17 cellular contexts compared by ENCODE assay signal in genomic region chr3:45816544-45816943, GRCh38. TPM values are rescaled to one million over a fixed set of nuclear protein-coding genes. Genes with fewer than 3 reads are reported as not detected.
A peak's percentile ranks its signal among the peaks of the same experiment; 100 is the strongest.
DNase-seq lines count a peak whose midpoint lies in the region; ATAC-seq and TF ChIP-seq lines count a peak whose summit lies in the region.
"Had no signal": no experiment of that assay in that cellular context is flagged by ENCODE, and none has a peak within 500 bp of the region (broad histone marks: within the 10 kb centered on the region; RNA-seq: fewer than 3 reads in every experiment).

No MANE protein-coding gene starts in this region.

- TF ChIP-seq RAD21 in IMR-90 (IDR thresholded peaks at IDR 0.05; ENCODE audit: low read length), result no peak

- TF ChIP-seq CTCF in IMR-90 (conservative IDR thresholded peaks at IDR 0.05; ENCODE audit: low read depth, low read length) (no peak), gastroesophageal sphincter (IDR thresholded peaks at IDR 0.05) (no peak)

- TF ChIP-seq EP300 in gastroesophageal sphincter (IDR thresholded peaks at IDR 0.05), result no peak

- POLR2A ChIA-PET in IMR-90 (lab: Charles Lee; ENCODE audit: unreplicated experiment), result no interaction called here

- no peak overlapping the region for H3K14ac ChIP-seq in IMR-90 (replicated peaks; ENCODE audit: low read depth, low read length)

- H3K9me3 Mint-ChIP-seq in stimulated activated memory B cell treated with anti-CD40 and anti-IgM and Interleukin-4, amounts not matched to agents 10 μg/mL and 1 μg/mL and 100 μg/mL, for 72 hours, result peaks cover 4% of the 10 kb centered on the region

- ATAC-seq in IMR-90 (ENCODE audit: low read depth) (no peak), gastroesophageal sphincter (peak; percentile 81), sciatic nerve (peak; percentile 91), GM19035 (IDR thresholded peaks at IDR 0.05; ENCODE audit: unreplicated experiment) (no peak), GM19452 (IDR thresholded peaks at IDR 0.05; ENCODE audit: unreplicated experiment) (no peak)
- no peak for ATAC-seq in stimulated activated memory B cell treated with anti-CD40 and anti-IgM and Interleukin-4, amounts not matched to agents 10 μg/mL and 1 μg/mL and 100 μg/mL, for 72 hours
- ATAC-seq: stimulated activated naive CD8-positive, alpha-beta T cell treated with anti-CD3 and anti-CD28 coated beads, Interleukin-15, Interleukin-2, amounts not matched to agents 100 U/mL and 50 U/mL, for 24 hours had no signal

- H2AK9ac ChIP-seq in IMR-90 (replicated peaks; ENCODE audit: low read depth, low read length, poor library complexity), result no peak overlapping the region

- peaks cover 8% of the 10 kb centered on the region; the same call in 1 of the 2 replicates for H4K20me1 ChIP-seq in IMR-90 (ENCODE audit: insufficient read depth, low read length)
- H4K20me1 ChIP-seq: BLaER1 treated with 17β-estradiol and CSF1 and Interleukin-3, amounts not matched to agents 10 nM and 100 nM had no signal

- H3K4me1 ChIP-seq in IMR-90 (ENCODE audit: control insufficient read depth, insufficient read depth, low read length) (peaks cover 12% of the 10 kb centered on the region), gastroesophageal sphincter (peaks cover 12 to 33% (median 14%) of the 10 kb centered on the region in 3 donors)

- no peak overlapping the region for H3K56ac ChIP-seq in IMR-90 (ENCODE audit: extremely low read depth, insufficient read depth, low read length)

- no TSS peak for BruUV-seq in IMR-90 (replicated peaks; lab: Mats Ljungman, UMichigan)

- H3K4ac ChIP-seq in IMR-90 (ENCODE audit: low read depth, low read length), result no peak overlapping the region

- no peak overlapping the region for H3K4me3 Mint-ChIP-seq in stimulated activated memory B cell treated with anti-CD40 and anti-IgM and Interleukin-4, amounts not matched to agents 10 μg/mL and 1 μg/mL and 100 μg/mL, for 72 hours
- H3K4me3 Mint-ChIP-seq: activated B cell treated with CpG ODN at 0.5 μM for 24 hours; activated naive CD8-positive, alpha-beta T cell had no signal

- H3K27me3 ChIP-seq in IMR-90 (ENCODE audit: control insufficient read depth, insufficient read depth, low read length), result no peaks in the 10 kb centered on the region
- H3K27me3 ChIP-seq in gastroesophageal sphincter, result no peaks in the 10 kb centered on the region
- H3K27me3 ChIP-seq: BLaER1 treated with 17β-estradiol and CSF1 and Interleukin-3, amounts not matched to agents 10 nM and 100 nM had no signal

- H3K27ac Mint-ChIP-seq in stimulated activated memory B cell treated with anti-CD40 and anti-IgM and Interleukin-4, amounts not matched to agents 10 μg/mL and 1 μg/mL and 100 μg/mL, for 72 hours, result no peak overlapping the region
- H3K27ac Mint-ChIP-seq: activated B cell treated with CpG ODN at 0.5 μM for 24 hours; activated naive CD8-positive, alpha-beta T cell had no signal

- peaks cover 8% of the 10 kb centered on the region for H3K9me1 ChIP-seq in IMR-90 (ENCODE audit: insufficient read depth, low read length)

- no peak overlapping the region for H2BK120ac ChIP-seq in IMR-90 (ENCODE audit: low read depth, low read length)

- H2AK5ac ChIP-seq in IMR-90 (ENCODE audit: low read depth, low read length), result 0 out of 2 replicates have a peak overlapping the region, but pooled peaks have one; percentile 42

- in situ Hi-C loops in IMR-90 (cut with MboI; ENCODE audit: low sequenced_read_pairs), result no loop called here

- no CpG with 5 or more reads among the region's 3 CpGs for WGBS in IMR-90 (ENCODE audit: extremely low coverage in 2 of 2, insufficient read length in 1 of 2), 2 experiments
- WGBS in gastroesophageal sphincter (ENCODE audit: low coverage in 1 of 2), 2 donors, result 0 to 6% methylated on average over 2 to 3 of the region's 3 CpGs

- TF ChIP-seq POLR2A in IMR-90 (IDR thresholded peaks at IDR 0.05; ENCODE audit: low read depth, low read length) (no peak), gastroesophageal sphincter (IDR thresholded peaks at IDR 0.05) (no peak)

- H2BK15ac ChIP-seq in IMR-90 (ENCODE audit: low read depth, low read length), result no peak overlapping the region; the same call in 2 of the 3 replicates

- no peak overlapping the region for H4K5ac ChIP-seq in IMR-90 (ENCODE audit: low read depth, low read length)

- no peak overlapping the region for H3K18ac ChIP-seq in IMR-90 (ENCODE audit: low read depth, low read length)

- dilution Hi-C loops in IMR-90 (cut with HindIII; ENCODE audit: low sequenced_read_pairs, unreplicated experiment), result no loop called here

- CTCF ChIA-PET in IMR-90 (lab: Yijun Ruan, JAX), result interaction anchor here (0.6 kb wide), 1 partner anchor 791 kb away, joined by 3 read pairs; the partner anchor contains the start of gene CLEC3B

- H3K4me2 ChIP-seq in IMR-90 (ENCODE audit: low read depth, low read length), result no peak overlapping the region
- H3K4me2 ChIP-seq: BLaER1 treated with 17β-estradiol and CSF1 and Interleukin-3, amounts not matched to agents 10 nM and 100 nM had no signal

- no peak overlapping the region for H2BK5ac ChIP-seq in IMR-90 (ENCODE audit: low read depth, low read length, poor library complexity, severe bottlenecking)

- H3K36me3 Mint-ChIP-seq in stimulated activated memory B cell treated with anti-CD40 and anti-IgM and Interleukin-4, amounts not matched to agents 10 μg/mL and 1 μg/mL and 100 μg/mL, for 72 hours, result peaks cover 25% of the 10 kb centered on the region

- peak; percentile 41 for DNase-seq in IMR-90
- peak; percentile 23 for DNase-seq in T1000 (lab: John Stamatoyannopoulos, UW)
- DNase-seq in sciatic nerve (ENCODE audit: low spot score), result no peak
- no peak for DNase-seq in NCI-H748 (lab: John Stamatoyannopoulos, UW; ENCODE audit: unreplicated experiment)
- DNase-seq: activated B cell treated with CpG ODN at 0.5 μM for 24 hours; cortex of kidney; GF-D8; GM23248; stimulated activated naive CD8-positive, alpha-beta T cell treated with anti-CD3 and anti-CD28 coated beads, Interleukin-15, Interleukin-2, amounts not matched to agents 100 U/mL and 50 U/mL, for 24 hours; SW 1271 had no signal

- H3K4me3 ChIP-seq in IMR-90 (ENCODE audit: insufficient read depth, low read depth, low read length) (no peak overlapping the region), gastroesophageal sphincter (no peak overlapping the region)
- H3K4me3 ChIP-seq: BLaER1 treated with 17β-estradiol and CSF1 and Interleukin-3, amounts not matched to agents 10 nM and 100 nM; GM23248 had no signal

- H4K91ac ChIP-seq in IMR-90 (ENCODE audit: insufficient read depth, low read depth, low read length), result no peak overlapping the region

- no peak overlapping the region for H3K9ac ChIP-seq in IMR-90 (ENCODE audit: low read depth, low read length)
- H3K9ac ChIP-seq: BLaER1 treated with 17β-estradiol and CSF1 and Interleukin-3, amounts not matched to agents 10 nM and 100 nM; GM23248 had no signal

- no peak overlapping the region for H2BK20ac ChIP-seq in IMR-90 (ENCODE audit: low read depth, low read length)

- H3K36me3 ChIP-seq in IMR-90 (ENCODE audit: control insufficient read depth, insufficient read depth, low read length) (no peaks in the 10 kb centered on the region), gastroesophageal sphincter (peaks cover 0 to 20% of the 10 kb centered on the region in 2 donors)

- H2AFZ ChIP-seq in IMR-90 (replicated peaks; ENCODE audit: low read length, poor library complexity), result no peak overlapping the region
- H2AFZ ChIP-seq: GM23248 had no signal

- H3K23ac ChIP-seq in IMR-90 (ENCODE audit: low read depth, low read length), result no peak overlapping the region

- H3K9me3 ChIP-seq in IMR-90 (ENCODE audit: control insufficient read depth, insufficient read depth, low read length) (no peaks in the 10 kb centered on the region), gastroesophageal sphincter (no peaks in the 10 kb centered on the region)

- no peaks in the 10 kb centered on the region for H3K4me1 Mint-ChIP-seq in stimulated activated memory B cell treated with anti-CD40 and anti-IgM and Interleukin-4, amounts not matched to agents 10 μg/mL and 1 μg/mL and 100 μg/mL, for 72 hours

- H3K27ac ChIP-seq in IMR-90 (ENCODE audit: insufficient read depth, low read length), result no peak overlapping the region
- H3K27ac ChIP-seq in gastroesophageal sphincter, result peak overlapping the region in 3 of 4 donors; percentile 44 to 73 (median 68)
- H3K27ac ChIP-seq: BLaER1 treated with 17β-estradiol and CSF1 and Interleukin-3, amounts not matched to agents 10 nM and 100 nM; GM23248; HL-60 had no signal

- H4K8ac ChIP-seq in IMR-90 (ENCODE audit: low read depth in 2 of 2, low read length in 2 of 2), result no peak overlapping the region

- H3K27me3 Mint-ChIP-seq in stimulated activated memory B cell treated with anti-CD40 and anti-IgM and Interleukin-4, amounts not matched to agents 10 μg/mL and 1 μg/mL and 100 μg/mL, for 72 hours, result no peaks in the 10 kb centered on the region
- H3K27me3 Mint-ChIP-seq: activated B cell treated with CpG ODN at 0.5 μM for 24 hours; activated naive CD8-positive, alpha-beta T cell had no signal

- intact Hi-C loops in IMR-90 (cut with micrococcal nuclease), result no loop called here
- intact Hi-C loops in sciatic nerve (cut with DNase I), result no loop called here

- H3K79me1 ChIP-seq in IMR-90 (ENCODE audit: low read depth in 1 of 2, low read length in 2 of 2), result no peaks in the 10 kb centered on the region

TF ChIP-seq in IMR-90, 13 proteins besides CTCF, POLR2A, EP300 and RAD21 (continues in another document):
- TF ChIP-seq RCOR1 (IDR thresholded peaks at IDR 0.05; ENCODE audit: insufficient replicate concordance, low read length) (no peak), SMC3 (IDR thresholded peaks at IDR 0.05; ENCODE audit: low read depth, low read length) (no peak), MAZ (IDR thresholded peaks at IDR 0.05; ENCODE audit: borderline replicate concordance, low read depth, low read length) (no peak), RFX5 (IDR thresholded peaks at IDR 0.05; ENCODE audit: low read depth, low read length) (no peak), BHLHE40 (IDR thresholded peaks at IDR 0.05; ENCODE audit: low read depth, low read length) (no peak)

RNA-seq across cellular contexts. Expression of gene SLC6A20, which starts 20.2 kb away (rescaled TPM):
- total RNA-seq in IMR-90 (2012; rRNA removed), result not detected in 2 replicates
- not detected in 2 replicates for polyA plus RNA-seq in IMR-90 (2012; rRNA removed)
- not detected in 2 replicates for polyA plus RNA-seq in IMR-90 (2012; cell fraction: cytosol; rRNA removed)
- polyA plus RNA-seq in IMR-90 (2012; cell fraction: nucleus; rRNA removed; ENCODE audit: low replicate concordance), result not detected in 2 replicates
- 1 to 10 TPM in 1 of 4 donors, under 1 TPM in 3; 0.16 to 1.1 (median 0.26) TPM for total RNA-seq in gastroesophageal sphincter
- total RNA-seq in sciatic nerve, result 8.2 TPM
- total RNA-seq: activated B cell treated with CpG ODN at 0.5 μM for 24 hours, GM23248 had no signal
- polyA plus RNA-seq: GM23248 had no signal

RNA-seq across cellular contexts. Expression of gene LZTFL1, which starts 25.4 kb away (rescaled TPM):
- total RNA-seq in IMR-90 (2012; rRNA removed) (10.4 and 11.4 TPM in 2 replicates), gastroesophageal sphincter (10 to 100 TPM; 12.6 to 30.9 (median 23.3) TPM), sciatic nerve (14.0 TPM)
- polyA plus RNA-seq in IMR-90 (2012; rRNA removed), result 8.3 and 10.3 TPM in 2 replicates
- 5.3 and 10.4 TPM in 2 replicates for polyA plus RNA-seq in IMR-90 (2012; cell fraction: cytosol; rRNA removed)
- polyA plus RNA-seq in IMR-90 (2012; cell fraction: nucleus; rRNA removed; ENCODE audit: low replicate concordance), result 7.4 and 19.9 TPM in 2 replicates

Comparison
In these comparisons a context has a peak if more than half of its experiments do, and no peak if none do; other contexts are left out.
1. ATAC-seq: peak in gastroesophageal sphincter (single experiment) and sciatic nerve (single experiment); none in IMR-90 (single experiment), stimulated activated memory B cell treated with anti-CD40 and anti-IgM and Interleukin-4, amounts not matched to agents 10 μg/mL and 1 μg/mL and 100 μg/mL, for 72 hours (single experiment), GM19035 (single experiment) and GM19452 (single experiment).
2. DNase-seq: peak in IMR-90 (single experiment) and T1000 (single experiment); none in sciatic nerve (single experiment) and NCI-H748 (single experiment).